In the genomic region with DNA sequence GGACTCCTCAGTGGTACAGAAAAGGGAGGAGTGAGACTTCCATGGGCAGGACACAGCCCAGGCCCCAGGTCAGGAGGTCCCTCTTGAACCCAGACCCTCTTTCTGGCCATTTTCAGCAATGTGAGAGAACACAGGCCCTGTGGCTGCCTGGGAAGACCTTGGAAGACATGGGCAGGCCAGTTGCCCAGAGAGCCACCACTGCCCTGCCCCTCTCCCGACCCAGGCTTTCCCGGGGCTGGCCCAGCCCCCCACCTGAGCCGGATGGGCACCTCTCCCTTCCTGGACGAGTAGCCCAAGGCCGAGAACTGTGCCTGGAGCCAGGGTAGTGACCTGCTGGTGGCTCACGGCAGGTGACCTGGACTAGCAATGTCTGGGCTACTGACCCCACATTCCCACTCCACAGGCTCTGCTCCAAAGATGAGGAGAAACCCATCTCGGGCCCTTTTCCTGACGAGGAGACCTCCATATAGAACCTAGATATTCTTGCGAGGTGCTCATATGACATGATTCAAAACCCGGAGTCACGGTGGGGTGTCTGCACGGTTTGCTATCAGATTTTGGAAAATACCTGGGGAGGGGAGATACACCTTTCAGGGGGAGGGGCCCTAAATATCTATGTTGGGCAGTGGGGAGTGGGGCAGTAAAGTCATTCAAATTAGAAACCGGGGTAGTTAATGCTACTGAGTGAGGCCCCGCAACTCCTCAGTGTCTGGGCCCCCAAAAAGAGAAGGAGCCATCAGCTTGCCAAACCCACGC, we compare ENCODE assay signal across 21 cellular contexts. TPM values are rescaled to one million over a fixed set of nuclear protein-coding genes. Genes with fewer than 3 reads are reported as not detected.
DNase-seq lines count a peak whose midpoint lies in the region; ATAC-seq and TF ChIP-seq lines count a peak whose summit lies in the region.
"Had no signal": no experiment of that assay in that cellular context is flagged by ENCODE, and none has a peak within 500 bp of the region (broad histone marks: within the 10 kb centered on the region; RNA-seq: fewer than 3 reads in every experiment).

No MANE protein-coding gene starts in this region.

- H3K9me3 ChIP-seq in Peyer's patch (peaks cover 0 to 20% (median 2%) of the 10 kb centered on the region in 4 donors), lower lobe of right lung (peaks cover 5% of the 10 kb centered on the region), suprapubic skin (peaks cover 6% of the 10 kb centered on the region)

- H3K4me1 ChIP-seq in Peyer's patch (no peaks in the 10 kb centered on the region), lower lobe of right lung (no peaks in the 10 kb centered on the region), suprapubic skin (no peaks in the 10 kb centered on the region)

- no peak for TF ChIP-seq CTCF in Peyer's patch (IDR thresholded peaks at IDR 0.05)
- no peak for TF ChIP-seq CTCF in lower lobe of right lung (IDR thresholded peaks at IDR 0.05)
- TF ChIP-seq CTCF in suprapubic skin (IDR thresholded peaks at IDR 0.05) = no peak

- H3K27me3 ChIP-seq in Peyer's patch (no peaks in the 10 kb centered on the region), lower lobe of right lung (ENCODE audit: low read depth) (no peaks in the 10 kb centered on the region), suprapubic skin (no peaks in the 10 kb centered on the region)

- H3K36me3 ChIP-seq in Peyer's patch = no peaks in the 10 kb centered on the region
- H3K36me3 ChIP-seq in lower lobe of right lung = no peaks in the 10 kb centered on the region
- H3K36me3 ChIP-seq in suprapubic skin = peaks cover 15% of the 10 kb centered on the region

- H3K4me3 ChIP-seq in Peyer's patch = no peak overlapping the region
- H3K4me3 ChIP-seq in lower lobe of right lung = no peak overlapping the region
- H3K4me3 ChIP-seq in suprapubic skin = no peak overlapping the region

- TF ChIP-seq EP300 in suprapubic skin (IDR thresholded peaks at IDR 0.05) = no peak

- WGBS in suprapubic skin = 96% methylated on average over 7 of the region's 15 CpGs

- H3K27ac ChIP-seq in Peyer's patch (no peak overlapping the region), lower lobe of right lung (no peak overlapping the region), suprapubic skin (no peak overlapping the region)

- TF ChIP-seq POLR2A in Peyer's patch (IDR thresholded peaks at IDR 0.05) (no peak), suprapubic skin (IDR thresholded peaks at IDR 0.05) (no peak)

- intact Hi-C loops in lower lobe of right lung (cut with DNase I) = no loop called here

- ATAC-seq in lower lobe of right lung = no peak
- ATAC-seq in HG03521 (IDR thresholded peaks at IDR 0.05; ENCODE audit: unreplicated experiment) = no peak
- ATAC-seq in GM21367 (IDR thresholded peaks at IDR 0.05; ENCODE audit: unreplicated experiment) = no peak
- ATAC-seq: HepG2 had no signal

- DNase-seq in Peyer's patch (peak in 2 of 3 donors; percentile 9 to 22), ecto neural progenitor cell (ENCODE audit: low spot score) (peak; percentile 21), lower lobe of right lung (peak; percentile 26), suprapubic skin (ENCODE audit: low spot score in 2 of 2) (peak; percentile 26 to 45), SIG-M5 treated with dmso at 0.1 percent for 504 hours (lab: John Stamatoyannopoulos, UW; ENCODE audit: unreplicated experiment) (no peak), NK-92 (lab: John Stamatoyannopoulos, UW; ENCODE audit: unreplicated experiment) (no peak)
- DNase-seq: ACHN, AML-193, COR-L47, DMS153, HFFc6, KG1, NCI-H1048, NCI-H146, NCI-H2081 treated with DMSO at 0.1 percent for 48 hours, NCI-H510A, NCI-H774 had no signal

RNA-seq across cellular contexts. Expression of gene ZNF354C, which starts 59.4 kb away (rescaled TPM):
- total RNA-seq in Peyer's patch = 1 to 10 TPM; 2.0 to 5.8 (median 2.7) TPM
- 6.7 TPM for total RNA-seq in lower lobe of right lung
- 1 to 10 TPM; 1.9 to 3.5 (median 2.8) TPM for total RNA-seq in suprapubic skin
- total RNA-seq: H4 had no signal

Comparison
In these comparisons a context has a peak if more than half of its experiments do, and no peak if none do; other contexts are left out.
1. DNase-seq: peak in Peyer's patch (2 of 3), ecto neural progenitor cell (single experiment), lower lobe of right lung (single experiment) and suprapubic skin (2 of 2); none in SIG-M5 treated with dmso at 0.1 percent for 504 hours (single experiment) and NK-92 (single experiment).